8 cellular contexts compared by ENCODE assay signal in genomic region chr13:46648166-46648607, GRCh38.
DNase-seq lines count a peak whose midpoint lies in the region; ATAC-seq and TF ChIP-seq lines count a peak whose summit lies in the region.

No MANE protein-coding gene starts in this region.

- DNase-seq in AG10803 (ENCODE audit: low read depth) (peak; percentile 55), NCI-H2171 treated with DMSO at 0.1 percent for 48 hours (lab: John Stamatoyannopoulos, UW) (peak; percentile 85), fibroblast of villous mesenchyme (ENCODE audit: low read depth) (peak; percentile 70), T1000 (lab: John Stamatoyannopoulos, UW) (no peak), aorta (no peak), smooth muscle cell (lab: John Stamatoyannopoulos, UW; ENCODE audit: unreplicated experiment) (no peak)

- 90 to 94% methylated on average over 4 of the region's 4 CpGs for WGBS in aorta, 2 donors
- 83% methylated on average over 4 of the region's 4 CpGs for WGBS in smooth muscle cell (ENCODE audit: low lambda C conversion rate)

- no peaks in the 10 kb centered on the region for H3F3A ChIP-seq in smooth muscle cell (ENCODE audit: low read depth)

- intact Hi-C loops in aorta (cut with DNase I) = no loop called here

- H3K4me1 ChIP-seq in aorta (ENCODE audit: control insufficient read depth in 1 of 2, insufficient read depth in 2 of 2, low read length in 2 of 2) (peaks cover 3 to 4% of the 10 kb centered on the region in 2 donors), smooth muscle cell (ENCODE audit: low read depth) (peaks cover 11% of the 10 kb centered on the region)

- H3K36me3 ChIP-seq in aorta (ENCODE audit: control insufficient read depth in 1 of 2, insufficient read depth in 2 of 2, low read length in 1 of 2) (no peaks in the 10 kb centered on the region), smooth muscle cell (ENCODE audit: low read depth) (no peaks in the 10 kb centered on the region)

- H3K79me2 ChIP-seq in smooth muscle cell (ENCODE audit: low read depth) = peaks cover 82% of the 10 kb centered on the region

- TF ChIP-seq CTCF in AG10803 (conservative IDR thresholded peaks at IDR 0.05; ENCODE audit: low read length) (no peak), fibroblast of villous mesenchyme (IDR thresholded peaks at IDR 0.05; ENCODE audit: insufficient read depth, low read depth, low read length) (no peak), smooth muscle cell (IDR thresholded peaks at IDR 0.05; ENCODE audit: borderline replicate concordance, insufficient read depth, poor library complexity, severe bottlenecking) (no peak)

- H3K9ac ChIP-seq in smooth muscle cell (ENCODE audit: low read depth) = no peak overlapping the region

- H3K9me3 ChIP-seq in aorta (ENCODE audit: control insufficient read depth, low read length) (no peaks in the 10 kb centered on the region), smooth muscle cell (replicated peaks; ENCODE audit: low read depth) (no peaks in the 10 kb centered on the region)

- H3K27me3 ChIP-seq in aorta (ENCODE audit: control insufficient read depth in 1 of 2, insufficient read depth in 2 of 2, low read length in 1 of 2) = no peaks in the 10 kb centered on the region
- no peaks in the 10 kb centered on the region for H3K27me3 ChIP-seq in smooth muscle cell (ENCODE audit: low read depth)

- H3K4me2 ChIP-seq in smooth muscle cell = no peak overlapping the region

- no peak overlapping the region for H2AFZ ChIP-seq in smooth muscle cell (ENCODE audit: low read depth)

- H3K27ac ChIP-seq in aorta (ENCODE audit: low read depth in 1 of 2, low read length in 2 of 2) = no peak overlapping the region
- H3K27ac ChIP-seq in smooth muscle cell (ENCODE audit: low read depth) = no peak overlapping the region

- H4K20me1 ChIP-seq in smooth muscle cell (ENCODE audit: low read depth) = peaks cover 66% of the 10 kb centered on the region

- H3K4me3 ChIP-seq in AG10803 (ENCODE audit: low read length) = no peak overlapping the region
- no peak overlapping the region for H3K4me3 ChIP-seq in fibroblast of villous mesenchyme (ENCODE audit: low read depth, low read length)
- H3K4me3 ChIP-seq in aorta (ENCODE audit: low read length in 2 of 2) = no peak overlapping the region
- H3K4me3 ChIP-seq in smooth muscle cell = no peak overlapping the region

- ATAC-seq in GM18520 (IDR thresholded peaks at IDR 0.05; ENCODE audit: unreplicated experiment) (peak; percentile 77), HG02938 (IDR thresholded peaks at IDR 0.05; ENCODE audit: unreplicated experiment) (peak; percentile 72), aorta (ENCODE audit: low FRiP score) (no peak)

Comparison
In these comparisons a context has a peak if more than half of its experiments do, and no peak if none do; other contexts are left out.
1. DNase-seq: peak in AG10803 (single experiment), NCI-H2171 treated with DMSO at 0.1 percent for 48 hours (single experiment) and fibroblast of villous mesenchyme (single experiment); none in T1000 (single experiment), aorta (0 of 2) and smooth muscle cell (single experiment).